Comparison of ENCODE assay signal across 10 cellular contexts in genomic region chr2:218859994-218860831, GRCh38. TPM values are rescaled to one million over a fixed set of nuclear protein-coding genes. Genes with fewer than 3 reads are reported as not detected.
A peak's percentile ranks its signal among the peaks of the same experiment; 100 is the strongest.
DNase-seq lines count a peak whose midpoint lies in the region; ATAC-seq and TF ChIP-seq lines count a peak whose summit lies in the region.
"Had no signal": no experiment of that assay in that cellular context is flagged by ENCODE, and none has a peak within 500 bp of the region (broad histone marks: within the 10 kb centered on the region; RNA-seq: fewer than 3 reads in every experiment).

No MANE protein-coding gene starts in this region.

- TF ChIP-seq CTCF in AG04449 (IDR thresholded peaks at IDR 0.05; ENCODE audit: insufficient read depth, low read length, missing control alignments) (no peak), neural progenitor cell (IDR thresholded peaks at IDR 0.05) (no peak), RWPE1 (conservative IDR thresholded peaks at IDR 0.05; ENCODE audit: low read depth) (no peak)

- peaks cover 17% of the 10 kb centered on the region for H3K4me1 ChIP-seq in HUES64 (ENCODE audit: insufficient read depth, low read length)
- peaks cover 19% of the 10 kb centered on the region for H3K4me1 ChIP-seq in neural progenitor cell

- no peaks in the 10 kb centered on the region for H3K9me3 ChIP-seq in HUES64 (ENCODE audit: insufficient read depth, low read depth, low read length)
- H3K9me3 ChIP-seq in neural progenitor cell (ENCODE audit: low read depth): no peaks in the 10 kb centered on the region

- H2AFZ ChIP-seq in neural progenitor cell (replicated peaks): peak overlapping the region; percentile 72

- CTCF ChIA-PET in AG04449 (lab: Yijun Ruan, JAX): interaction anchor here (0.6 to 7.6 kb wide), 7 partner anchors 10 to 150 kb away, joined by 3 to 68 read pairs (median 10); partner anchors contain the start of gene TTLL4
- CTCF ChIA-PET in RWPE1 (lab: Yijun Ruan, JAX): interaction anchor here (0.5 to 1.7 kb wide), 4 partner anchors 10 to 16 kb away, joined by 3 to 8 read pairs (median 3); no protein-coding TSS in a partner anchor

- no peaks in the 10 kb centered on the region for H3K79me2 ChIP-seq in neural progenitor cell (ENCODE audit: low read depth)

- H3K27ac ChIP-seq in HUES64 (ENCODE audit: low read depth, low read length) (no peak overlapping the region), neural progenitor cell (no peak overlapping the region), RWPE1 (no peak overlapping the region)
- H3K27ac ChIP-seq: HL-60 had no signal

- H3K4me1 Mint-ChIP-seq in effector memory CD8-positive, alpha-beta T cell (ENCODE audit: low read depth in 2 of 2): peaks cover 12 to 15% of the 10 kb centered on the region in 2 donors
- peaks cover 20% of the 10 kb centered on the region for H3K4me1 Mint-ChIP-seq in neural progenitor cell

- H3K27ac Mint-ChIP-seq in effector memory CD8-positive, alpha-beta T cell: no peak overlapping the region
- no peak overlapping the region for H3K27ac Mint-ChIP-seq in neural progenitor cell

- ATAC-seq in effector memory CD8-positive, alpha-beta T cell (replicated peaks): no peak
- ATAC-seq in HG03457 (IDR thresholded peaks at IDR 0.05; ENCODE audit: unreplicated experiment): no peak

- H3K9ac ChIP-seq in HUES64 (ENCODE audit: low read depth, low read length) (no peak overlapping the region), neural progenitor cell (no peak overlapping the region)

- peak overlapping the region; percentile 71 to 81 for H3K4me3 Mint-ChIP-seq in effector memory CD8-positive, alpha-beta T cell
- peak overlapping the region; percentile 81 for H3K4me3 Mint-ChIP-seq in neural progenitor cell

- POLR2A ChIA-PET in AG04449 (lab: Yijun Ruan, JAX): no interaction called here
- POLR2A ChIA-PET in RWPE1 (lab: Yijun Ruan, JAX; ENCODE audit: low non-redundant PET): no interaction called here

- H3K4me3 ChIP-seq in AG04449 (ENCODE audit: low read depth, low read length) (peak overlapping the region; percentile 18), HUES64 (ENCODE audit: low read length) (peak overlapping the region; percentile 34), neural progenitor cell (peak overlapping the region; percentile 46)

- 1% methylated on average over 40 of the region's 46 CpGs for WGBS in HUES64

- peaks cover 35% of the 10 kb centered on the region for H4K20me1 ChIP-seq in neural progenitor cell (ENCODE audit: low read depth)

- H3K36me3 Mint-ChIP-seq in effector memory CD8-positive, alpha-beta T cell (ENCODE audit: insufficient read depth): peaks cover 4% of the 10 kb centered on the region
- no peaks in the 10 kb centered on the region for H3K36me3 Mint-ChIP-seq in neural progenitor cell

- H3K36me3 ChIP-seq in HUES64 (ENCODE audit: insufficient read depth, low read length) (no peaks in the 10 kb centered on the region), neural progenitor cell (no peaks in the 10 kb centered on the region)

- DNase-seq in AG04449 (ENCODE audit: low read depth, low spot score) (no peak), neural progenitor cell (ENCODE audit: low spot score) (no peak), NCI-H2107 treated with DMSO at 0.1 percent for 48 hours (lab: John Stamatoyannopoulos, UW; ENCODE audit: unreplicated experiment) (no peak), RWPE1 (ENCODE audit: low spot score) (no peak), SKM-1 (lab: John Stamatoyannopoulos, UW; ENCODE audit: unreplicated experiment) (no peak)
- no peak for DNase-seq in effector memory CD8-positive, alpha-beta T cell
- DNase-seq: activated gamma-delta T cell had no signal

- H3K27me3 ChIP-seq in HUES64 (ENCODE audit: insufficient read depth, low read length): peaks cover 100% of the 10 kb centered on the region
- H3K27me3 ChIP-seq in neural progenitor cell: peaks cover 100% of the 10 kb centered on the region

- peaks cover 91 to 98% of the 10 kb centered on the region in 2 donors for H3K27me3 Mint-ChIP-seq in effector memory CD8-positive, alpha-beta T cell
- H3K27me3 Mint-ChIP-seq in neural progenitor cell (ENCODE audit: insufficient read depth, low read depth): peaks cover 84% of the 10 kb centered on the region

- H3K4me2 ChIP-seq in neural progenitor cell: peak overlapping the region; percentile 86

- no peaks in the 10 kb centered on the region for H3K9me3 Mint-ChIP-seq in effector memory CD8-positive, alpha-beta T cell
- H3K9me3 Mint-ChIP-seq in neural progenitor cell: peaks cover 2% of the 10 kb centered on the region

- H3F3A ChIP-seq in neural progenitor cell (ENCODE audit: low read depth): peaks cover 17% of the 10 kb centered on the region

RNA-seq across cellular contexts. Expression of gene WNT6, which starts 0.6 kb away (rescaled TPM):
- 0.20 TPM for polyA plus RNA-seq in HUES64 (2013, experiment 1 of 2)
- polyA plus RNA-seq in HUES64 (2013, experiment 2 of 2): 0.25 TPM
- not detected in 2 replicates for total RNA-seq in neural progenitor cell (ENCODE audit: low replicate concordance)

RNA-seq across cellular contexts. Expression of gene WNT10A, which starts 20.4 kb away (rescaled TPM):
- polyA plus RNA-seq in HUES64 (2013, experiment 1 of 2): not detected
- polyA plus RNA-seq in HUES64 (2013, experiment 2 of 2): not detected
- total RNA-seq in neural progenitor cell (ENCODE audit: low replicate concordance): not detected in 2 replicates

RNA-seq across cellular contexts. Expression of gene PRKAG3, which starts 28.6 kb away (rescaled TPM):
- polyA plus RNA-seq in HUES64 (2013, experiment 1 of 2): not detected
- not detected for polyA plus RNA-seq in HUES64 (2013, experiment 2 of 2)
- total RNA-seq in neural progenitor cell (ENCODE audit: low replicate concordance): not detected in 2 replicates
